ENCODE assay signal across 1 cellular context in the genomic region with DNA sequence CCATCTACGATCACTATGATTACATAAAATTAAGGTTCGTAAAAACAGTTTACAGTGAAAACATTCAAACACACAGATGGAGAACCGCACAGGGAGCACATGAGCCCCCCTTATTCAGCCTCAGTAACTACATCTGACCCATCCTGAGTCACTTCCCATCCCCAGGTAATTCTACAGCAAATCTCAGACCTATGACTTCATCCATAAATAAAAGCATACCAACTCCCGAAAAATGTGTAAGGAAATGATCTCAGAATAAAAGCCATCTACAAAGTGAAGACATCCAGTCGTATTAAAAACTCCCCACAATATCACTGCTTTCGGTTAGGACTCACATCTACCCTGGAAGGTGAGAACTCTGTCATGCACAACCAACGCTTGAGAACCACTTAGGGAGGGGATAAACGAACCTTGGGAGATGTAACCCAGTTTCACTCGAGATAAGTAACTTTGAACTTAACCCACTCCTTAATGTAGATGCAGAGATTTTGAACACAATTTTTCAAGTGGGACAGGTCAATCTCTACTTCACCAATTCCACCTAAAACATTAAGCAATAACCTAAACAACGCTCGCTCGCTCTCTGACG.
TF ChIP-seq lines count a peak whose summit lies in the region.

No MANE protein-coding gene starts in this region.

TF ChIP-seq in HepG2, 621 proteins besides CTCF, POLR2A, EP300 and RAD21 (continued from another document):
- TF ChIP-seq, protein P1, sequence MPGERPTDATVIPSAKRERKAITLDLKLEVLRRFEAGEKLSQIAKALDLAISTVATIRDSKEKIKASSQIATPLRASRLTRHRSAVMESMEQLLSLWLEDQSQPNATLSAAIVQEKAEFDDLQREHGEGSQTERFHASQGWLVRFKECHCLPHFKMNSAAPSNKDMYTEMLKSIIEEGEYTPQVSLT (CRISPR knock-in tag; IDR thresholded peaks at IDR 0.05; ENCODE audit: borderline replicate concordance, low read depth), result no peak
- TF ChIP-seq TBP (CRISPR knock-in tag; IDR thresholded peaks at IDR 0.05), result no peak
- TF ChIP-seq MYNN (CRISPR knock-in tag; IDR thresholded peaks at IDR 0.05; ENCODE audit: low read depth), result no peak
- no peak for TF ChIP-seq RARG (CRISPR knock-in tag; IDR thresholded peaks at IDR 0.05; ENCODE audit: low read depth)
- no peak for TF ChIP-seq ISL2 (CRISPR knock-in tag; IDR thresholded peaks at IDR 0.05)
- TF ChIP-seq SSRP1 (CRISPR knock-in tag; IDR thresholded peaks at IDR 0.05), result no peak
- TF ChIP-seq, protein P2, sequence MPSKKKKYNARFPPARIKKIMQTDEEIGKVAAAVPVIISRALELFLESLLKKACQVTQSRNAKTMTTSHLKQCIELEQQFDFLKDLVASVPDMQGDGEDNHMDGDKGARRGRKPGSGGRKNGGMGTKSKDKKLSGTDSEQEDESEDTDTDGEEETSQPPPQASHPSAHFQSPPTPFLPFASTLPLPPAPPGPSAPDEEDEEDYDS (CRISPR knock-in tag; IDR thresholded peaks at IDR 0.05), result 0 out of 2 replicates have a peak, but pooled peaks have one; percentile 20
- TF ChIP-seq, protein P3, sequence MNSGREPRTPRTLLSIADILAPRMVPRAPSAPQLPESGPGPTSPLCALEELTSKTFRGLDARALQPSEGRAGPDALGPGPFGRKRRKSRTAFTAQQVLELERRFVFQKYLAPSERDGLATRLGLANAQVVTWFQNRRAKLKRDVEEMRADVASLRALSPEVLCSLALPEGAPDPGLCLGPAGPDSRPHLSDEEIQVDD (CRISPR knock-in tag; IDR thresholded peaks at IDR 0.05; ENCODE audit: borderline replicate concordance), result no peak
- TF ChIP-seq, protein P4, sequence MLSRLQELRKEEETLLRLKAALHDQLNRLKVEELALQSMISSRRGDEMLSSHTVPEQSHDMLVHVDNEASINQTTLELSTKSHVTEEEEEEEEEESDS (CRISPR knock-in tag; IDR thresholded peaks at IDR 0.05; ENCODE audit: borderline replicate concordance), result 0 out of 2 replicates have a peak, but pooled peaks have one; percentile 65
- TF ChIP-seq ZNF10 (CRISPR knock-in tag; IDR thresholded peaks at IDR 0.05; ENCODE audit: borderline replicate concordance, low read depth), result no peak
- TF ChIP-seq HCFC1 (IDR thresholded peaks at IDR 0.05; ENCODE audit: low read depth, low read length), result no peak
- TF ChIP-seq SMAD3 (CRISPR knock-in tag; IDR thresholded peaks at IDR 0.05), result no peak
- TF ChIP-seq ZNF552 (CRISPR knock-in tag; IDR thresholded peaks at IDR 0.05; ENCODE audit: borderline replicate concordance), result no peak
- TF ChIP-seq PHF5A (CRISPR knock-in tag; IDR thresholded peaks at IDR 0.05; ENCODE audit: low read depth, unreplicated experiment), result no peak
- no peak for TF ChIP-seq POGZ (CRISPR knock-in tag; IDR thresholded peaks at IDR 0.05)
- TF ChIP-seq ZNF841 (CRISPR knock-in tag; IDR thresholded peaks at IDR 0.05; ENCODE audit: borderline replicate concordance), result no peak
- TF ChIP-seq, protein P5, sequence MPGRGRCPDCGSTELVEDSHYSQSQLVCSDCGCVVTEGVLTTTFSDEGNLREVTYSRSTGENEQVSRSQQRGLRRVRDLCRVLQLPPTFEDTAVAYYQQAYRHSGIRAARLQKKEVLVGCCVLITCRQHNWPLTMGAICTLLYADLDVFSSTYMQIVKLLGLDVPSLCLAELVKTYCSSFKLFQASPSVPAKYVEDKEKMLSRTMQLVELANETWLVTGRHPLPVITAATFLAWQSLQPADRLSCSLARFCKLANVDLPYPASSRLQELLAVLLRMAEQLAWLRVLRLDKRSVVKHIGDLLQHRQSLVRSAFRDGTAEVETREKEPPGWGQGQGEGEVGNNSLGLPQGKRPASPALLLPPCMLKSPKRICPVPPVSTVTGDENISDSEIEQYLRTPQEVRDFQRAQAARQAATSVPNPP (CRISPR knock-in tag; IDR thresholded peaks at IDR 0.05), result no peak
- TF ChIP-seq ZNF143 (CRISPR knock-in tag; IDR thresholded peaks at IDR 0.05), result no peak
- TF ChIP-seq ZNF17 (CRISPR knock-in tag; IDR thresholded peaks at IDR 0.05), result no peak
- TF ChIP-seq, protein P6, sequence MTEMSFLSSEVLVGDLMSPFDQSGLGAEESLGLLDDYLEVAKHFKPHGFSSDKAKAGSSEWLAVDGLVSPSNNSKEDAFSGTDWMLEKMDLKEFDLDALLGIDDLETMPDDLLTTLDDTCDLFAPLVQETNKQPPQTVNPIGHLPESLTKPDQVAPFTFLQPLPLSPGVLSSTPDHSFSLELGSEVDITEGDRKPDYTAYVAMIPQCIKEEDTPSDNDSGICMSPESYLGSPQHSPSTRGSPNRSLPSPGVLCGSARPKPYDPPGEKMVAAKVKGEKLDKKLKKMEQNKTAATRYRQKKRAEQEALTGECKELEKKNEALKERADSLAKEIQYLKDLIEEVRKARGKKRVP (CRISPR knock-in tag; IDR thresholded peaks at IDR 0.05), result no peak
- TF ChIP-seq, protein P7, sequence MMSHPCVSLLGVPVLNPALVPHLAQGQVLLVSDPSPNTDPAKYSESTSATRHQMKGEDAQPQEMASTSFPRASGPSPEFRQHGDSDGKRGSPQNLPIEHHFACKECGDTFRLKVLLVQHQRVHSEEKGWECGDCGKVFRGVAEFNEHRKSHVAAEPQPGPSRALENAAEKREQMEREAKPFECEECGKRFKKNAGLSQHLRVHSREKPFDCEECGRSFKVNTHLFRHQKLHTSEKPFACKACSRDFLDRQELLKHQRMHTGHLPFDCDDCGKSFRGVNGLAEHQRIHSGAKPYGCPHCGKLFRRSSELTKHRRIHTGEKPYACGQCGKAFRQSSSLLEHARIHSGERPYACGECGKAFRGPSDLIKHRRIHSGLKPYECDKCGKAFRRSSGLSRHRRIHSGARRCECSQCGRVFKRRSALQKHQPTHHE (CRISPR knock-in tag; IDR thresholded peaks at IDR 0.05; ENCODE audit: borderline replicate concordance), result no peak
- no peak for TF ChIP-seq ZNF644 (CRISPR knock-in tag; IDR thresholded peaks at IDR 0.05; ENCODE audit: low read depth)
- TF ChIP-seq SMC3 (IDR thresholded peaks at IDR 0.05; ENCODE audit: low read length), result no peak
- TF ChIP-seq, protein P8, sequence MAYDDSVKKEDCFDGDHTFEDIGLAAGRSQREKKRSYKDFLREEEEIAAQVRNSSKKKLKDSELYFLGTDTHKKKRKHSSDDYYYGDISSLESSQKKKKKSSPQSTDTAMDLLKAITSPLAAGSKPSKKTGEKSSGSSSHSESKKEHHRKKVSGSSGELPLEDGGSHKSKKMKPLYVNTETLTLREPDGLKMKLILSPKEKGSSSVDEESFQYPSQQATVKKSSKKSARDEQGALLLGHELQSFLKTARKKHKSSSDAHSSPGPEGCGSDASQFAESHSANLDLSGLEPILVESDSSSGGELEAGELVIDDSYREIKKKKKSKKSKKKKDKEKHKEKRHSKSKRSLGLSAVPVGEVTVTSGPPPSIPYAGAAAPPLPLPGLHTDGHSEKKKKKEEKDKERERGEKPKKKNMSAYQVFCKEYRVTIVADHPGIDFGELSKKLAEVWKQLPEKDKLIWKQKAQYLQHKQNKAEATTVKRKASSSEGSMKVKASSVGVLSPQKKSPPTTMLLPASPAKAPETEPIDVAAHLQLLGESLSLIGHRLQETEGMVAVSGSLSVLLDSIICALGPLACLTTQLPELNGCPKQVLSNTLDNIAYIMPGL (CRISPR knock-in tag; IDR thresholded peaks at IDR 0.05; ENCODE audit: borderline replicate concordance in 1 of 2, low read depth in 1 of 2), result no peak
- TF ChIP-seq ZNF468 (CRISPR knock-in tag; IDR thresholded peaks at IDR 0.05), result no peak
- TF ChIP-seq SALL2 (CRISPR knock-in tag; IDR thresholded peaks at IDR 0.05), result 0 out of 2 replicates have a peak, but pooled peaks have one; percentile 8
- TF ChIP-seq, protein P9, sequence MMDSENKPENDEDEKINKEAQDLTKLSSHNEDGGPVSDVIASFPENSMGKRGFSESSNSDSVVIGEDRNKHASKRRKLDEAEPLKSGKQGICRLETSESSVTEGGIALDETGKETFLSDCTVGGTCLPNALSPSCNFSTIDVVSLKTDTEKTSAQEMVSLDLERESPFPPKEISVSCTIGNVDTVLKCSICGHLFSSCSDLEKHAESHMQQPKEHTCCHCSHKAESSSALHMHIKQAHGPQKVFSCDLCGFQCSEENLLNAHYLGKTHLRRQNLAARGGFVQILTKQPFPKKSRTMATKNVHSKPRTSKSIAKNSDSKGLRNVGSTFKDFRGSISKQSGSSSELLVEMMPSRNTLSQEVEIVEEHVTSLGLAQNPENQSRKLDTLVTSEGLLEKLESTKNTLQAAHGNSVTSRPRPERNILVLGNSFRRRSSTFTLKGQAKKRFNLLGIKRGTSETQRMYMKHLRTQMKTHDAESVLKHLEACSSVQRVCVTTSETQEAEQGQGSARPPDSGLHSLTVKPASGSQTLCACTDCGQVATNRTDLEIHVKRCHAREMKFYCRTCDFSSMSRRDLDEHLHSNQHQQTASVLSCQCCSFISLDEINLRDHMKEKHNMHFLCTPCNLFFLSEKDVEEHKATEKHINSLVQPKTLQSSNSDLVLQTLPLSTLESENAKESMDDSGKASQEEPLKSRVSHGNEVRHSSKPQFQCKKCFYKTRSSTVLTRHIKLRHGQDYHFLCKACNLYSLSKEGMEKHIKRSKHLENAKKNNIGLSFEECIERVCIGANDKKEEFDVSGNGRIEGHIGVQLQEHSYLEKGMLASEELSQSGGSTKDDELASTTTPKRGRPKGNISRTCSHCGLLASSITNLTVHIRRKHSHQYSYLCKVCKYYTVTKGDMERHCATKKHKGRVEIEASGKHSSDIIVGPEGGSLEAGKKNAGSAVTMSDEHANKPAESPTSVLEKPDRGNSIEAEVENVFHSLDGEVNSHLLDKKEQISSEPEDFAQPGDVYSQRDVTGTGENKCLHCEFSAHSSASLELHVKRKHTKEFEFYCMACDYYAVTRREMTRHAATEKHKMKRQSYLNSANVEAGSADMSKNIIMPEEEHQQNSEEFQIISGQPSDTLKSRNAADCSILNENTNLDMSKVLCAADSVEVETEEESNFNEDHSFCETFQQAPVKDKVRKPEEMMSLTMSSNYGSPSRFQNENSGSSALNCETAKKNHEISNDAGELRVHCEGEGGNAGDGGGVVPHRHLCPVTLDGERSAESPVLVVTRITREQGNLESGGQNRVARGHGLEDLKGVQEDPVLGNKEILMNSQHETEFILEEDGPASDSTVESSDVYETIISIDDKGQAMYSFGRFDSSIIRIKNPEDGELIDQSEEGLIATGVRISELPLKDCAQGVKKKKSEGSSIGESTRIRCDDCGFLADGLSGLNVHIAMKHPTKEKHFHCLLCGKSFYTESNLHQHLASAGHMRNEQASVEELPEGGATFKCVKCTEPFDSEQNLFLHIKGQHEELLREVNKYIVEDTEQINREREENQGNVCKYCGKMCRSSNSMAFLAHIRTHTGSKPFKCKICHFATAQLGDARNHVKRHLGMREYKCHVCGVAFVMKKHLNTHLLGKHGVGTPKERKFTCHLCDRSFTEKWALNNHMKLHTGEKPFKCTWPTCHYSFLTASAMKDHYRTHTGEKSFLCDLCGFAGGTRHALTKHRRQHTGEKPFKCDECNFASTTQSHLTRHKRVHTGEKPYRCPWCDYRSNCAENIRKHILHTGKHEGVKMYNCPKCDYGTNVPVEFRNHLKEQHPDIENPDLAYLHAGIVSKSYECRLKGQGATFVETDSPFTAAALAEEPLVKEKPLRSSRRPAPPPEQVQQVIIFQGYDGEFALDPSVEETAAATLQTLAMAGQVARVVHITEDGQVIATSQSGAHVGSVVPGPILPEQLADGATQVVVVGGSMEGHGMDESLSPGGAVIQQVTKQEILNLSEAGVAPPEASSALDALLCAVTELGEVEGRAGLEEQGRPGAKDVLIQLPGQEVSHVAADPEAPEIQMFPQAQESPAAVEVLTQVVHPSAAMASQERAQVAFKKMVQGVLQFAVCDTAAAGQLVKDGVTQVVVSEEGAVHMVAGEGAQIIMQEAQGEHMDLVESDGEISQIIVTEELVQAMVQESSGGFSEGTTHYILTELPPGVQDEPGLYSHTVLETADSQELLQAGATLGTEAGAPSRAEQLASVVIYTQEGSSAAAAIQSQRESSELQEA (CRISPR knock-in tag; IDR thresholded peaks at IDR 0.05; ENCODE audit: not compliant biosample characterization), result no peak
